ENCODE assay signal across 8 cellular contexts in the genomic region with DNA sequence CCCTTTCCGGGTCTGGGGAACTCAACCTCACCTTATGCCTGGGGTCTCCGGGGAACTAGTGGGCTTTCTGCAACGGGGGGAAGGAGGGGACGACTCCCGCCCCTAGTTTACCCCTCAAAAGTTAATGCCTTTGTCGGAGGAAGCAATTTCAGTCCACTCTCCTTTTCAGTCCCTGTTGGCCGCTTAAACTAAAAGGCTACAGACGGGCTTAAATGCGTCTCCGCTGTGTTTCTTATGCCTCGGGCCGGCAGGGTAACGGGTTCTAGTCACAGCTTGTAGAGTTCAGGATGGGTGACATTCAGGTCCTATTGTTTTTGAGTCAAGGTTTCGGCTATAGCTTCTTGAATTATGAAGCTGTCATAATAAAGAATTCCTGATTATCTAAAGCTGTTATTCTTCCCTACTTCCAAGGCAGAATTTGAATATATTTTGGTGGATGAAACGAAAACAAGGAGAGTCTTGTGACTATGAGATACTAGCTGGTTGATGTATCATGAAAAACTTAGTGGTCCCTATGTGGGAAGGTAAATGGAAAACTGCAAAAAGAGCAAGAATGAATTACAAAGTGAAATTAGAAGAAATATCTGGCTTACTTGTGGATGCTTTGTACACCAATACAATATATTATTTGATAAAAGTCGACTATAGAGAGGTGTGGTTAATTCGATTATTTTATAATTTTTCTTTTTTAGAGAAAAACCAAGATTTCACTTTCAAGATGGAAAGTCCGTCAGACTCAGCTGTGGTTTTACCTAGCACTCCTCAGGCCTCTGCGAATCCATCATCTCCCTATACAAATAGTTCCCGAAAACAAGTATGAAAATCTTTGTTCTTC. TPM values are rescaled to one million over a fixed set of nuclear protein-coding genes. Genes with fewer than 3 reads are reported as not detected.
DNase-seq lines count a peak whose midpoint lies in the region; ATAC-seq, FAIRE-seq and TF ChIP-seq lines count a peak whose summit lies in the region.

No MANE protein-coding gene starts in this region.

- ATAC-seq in Right ventricle myocardium inferior, result no peak

- peak overlapping the region; percentile 83 for H3K4me2 ChIP-seq in skeletal muscle satellite cell (ENCODE audit: low read length)

- peaks cover 5% of the 10 kb centered on the region for H3K27me3 Mint-ChIP-seq in activated T-helper 2 cell treated with anti-CD3 and anti-CD28 coated beads, Interferon-gamma antibody, Interleukin-2, Interleukin-4, amounts not matched to agents 10 μg/mL and 5 μg/mL and 100 μg/mL, durations not matched to agents 14 hours and 24 hours and 36 hours (ENCODE audit: low read depth)

- H3K4me3 ChIP-seq in right atrium auricular region, result peak overlapping the region; percentile 69 to 73
- H3K4me3 ChIP-seq in skeletal muscle satellite cell (ENCODE audit: low read length), result peak overlapping the region; percentile 81

- H3K9me3 Mint-ChIP-seq in activated T-helper 2 cell treated with anti-CD3 and anti-CD28 coated beads, Interferon-gamma antibody, Interleukin-2, Interleukin-4, amounts not matched to agents 10 μg/mL and 5 μg/mL and 100 μg/mL, durations not matched to agents 14 hours and 24 hours and 36 hours, result no peaks in the 10 kb centered on the region

- no peak for TF ChIP-seq CTCF in right atrium auricular region (IDR thresholded peaks at IDR 0.05)

- peak overlapping the region; percentile 99 for H3K27ac ChIP-seq in right atrium auricular region

- H3K4me1 ChIP-seq in right atrium auricular region (peaks cover 0 to 11% of the 10 kb centered on the region in 2 donors), skeletal muscle satellite cell (ENCODE audit: control insufficient read depth, insufficient read depth, low read length) (peaks cover 19% of the 10 kb centered on the region)

- H3K9me3 ChIP-seq in right atrium auricular region, result no peaks in the 10 kb centered on the region
- H3K9me3 ChIP-seq in skeletal muscle satellite cell (replicated peaks; ENCODE audit: low read length), result no peaks in the 10 kb centered on the region

- H3K27me3 ChIP-seq in right atrium auricular region, result no peaks in the 10 kb centered on the region
- no peaks in the 10 kb centered on the region for H3K27me3 ChIP-seq in skeletal muscle satellite cell (ENCODE audit: control insufficient read depth, insufficient read depth, low read length)

- peaks cover 33% of the 10 kb centered on the region for H3K4me1 Mint-ChIP-seq in activated T-helper 2 cell treated with anti-CD3 and anti-CD28 coated beads, Interferon-gamma antibody, Interleukin-2, Interleukin-4, amounts not matched to agents 10 μg/mL and 5 μg/mL and 100 μg/mL, durations not matched to agents 14 hours and 24 hours and 36 hours (ENCODE audit: low read depth)

- DNase-seq in Right ventricle myocardium inferior (ENCODE audit: missing footprints) (peak; percentile 63), cardiac septum (ENCODE audit: low spot score) (no peak), HTR-8/SVneo (ENCODE audit: insufficient read length, low spot score) (no peak), right atrium auricular region (ENCODE audit: low spot score) (no peak), NCI-H2029 treated with DMSO at 0.1 percent for 48 hours (lab: John Stamatoyannopoulos, UW) (no peak)
- no peak for DNase-seq in activated T-helper 2 cell treated with anti-CD3 and anti-CD28 coated beads, Interferon-gamma antibody, Interleukin-2, Interleukin-4, amounts not matched to agents 10 μg/mL and 5 μg/mL and 100 μg/mL, durations not matched to agents 14 hours and 24 hours and 36 hours (ENCODE audit: low spot score)
- no peak for DNase-seq in stimulated activated CD8-positive, alpha-beta memory T cell treated with anti-CD3 and anti-CD28 coated beads, Interleukin-4, amount 100 ng/mL, for 48 hours

- H3K36me3 ChIP-seq in right atrium auricular region (no peaks in the 10 kb centered on the region), skeletal muscle satellite cell (ENCODE audit: insufficient read depth, low read length) (no peaks in the 10 kb centered on the region)

- FAIRE-seq in HTR-8/SVneo (lab: Jason Lieb, UNC), result peak; percentile 20

- H3K27ac Mint-ChIP-seq in activated T-helper 2 cell treated with anti-CD3 and anti-CD28 coated beads, Interferon-gamma antibody, Interleukin-2, Interleukin-4, amounts not matched to agents 10 μg/mL and 5 μg/mL and 100 μg/mL, durations not matched to agents 14 hours and 24 hours and 36 hours, result peak overlapping the region; percentile 99

- intact Hi-C loops in Right ventricle myocardium inferior (cut with DNase I), result loop anchor here (5.0 to 10.0 kb wide), 6 partner anchors 45 to 205 kb away; a partner anchor contains a TSS
- intact Hi-C loops in cardiac septum (cut with DNase I), result loop anchor here (5.0 to 10.0 kb wide), 4 partner anchors 90 to 232 kb away; a partner anchor contains a TSS
- intact Hi-C loops in activated T-helper 2 cell treated with anti-CD3 and anti-CD28 coated beads, Interferon-gamma antibody, Interleukin-2, Interleukin-4, amounts not matched to agents 10 μg/mL and 5 μg/mL and 100 μg/mL, durations not matched to agents 14 hours and 24 hours and 36 hours (cut with micrococcal nuclease), result loop anchor here (1.0 to 5.0 kb wide), 5 partner anchors 95 to 365 kb away; a partner anchor contains a TSS

- peaks cover 28% of the 10 kb centered on the region for H3K36me3 Mint-ChIP-seq in activated T-helper 2 cell treated with anti-CD3 and anti-CD28 coated beads, Interferon-gamma antibody, Interleukin-2, Interleukin-4, amounts not matched to agents 10 μg/mL and 5 μg/mL and 100 μg/mL, durations not matched to agents 14 hours and 24 hours and 36 hours (ENCODE audit: low read depth)

- H3K9ac ChIP-seq in skeletal muscle satellite cell (ENCODE audit: low read depth, low read length), result peak overlapping the region; percentile 85

- peak overlapping the region; percentile 90 for H3K4me3 Mint-ChIP-seq in activated T-helper 2 cell treated with anti-CD3 and anti-CD28 coated beads, Interferon-gamma antibody, Interleukin-2, Interleukin-4, amounts not matched to agents 10 μg/mL and 5 μg/mL and 100 μg/mL, durations not matched to agents 14 hours and 24 hours and 36 hours (ENCODE audit: low read depth)

RNA-seq across cellular contexts. Expression of a gene that starts 0.5 kb away (rescaled TPM):
- 5.7 TPM for total RNA-seq in Right ventricle myocardium inferior
- 7.2 TPM for total RNA-seq in cardiac septum
- 11.7 and 12.0 TPM in 2 replicates for total RNA-seq in activated T-helper 2 cell treated with anti-CD3 and anti-CD28 coated beads, Interferon-gamma antibody, Interleukin-2, Interleukin-4, amounts not matched to agents 10 μg/mL and 5 μg/mL and 100 μg/mL, durations not matched to agents 14 hours and 24 hours and 36 hours
- total RNA-seq in right atrium auricular region, result 1 to 10 TPM; 5.3 to 6.0 TPM
- 10.7 and 13.2 TPM in 2 replicates for total RNA-seq in skeletal muscle satellite cell (2012; rRNA removed)

RNA-seq across cellular contexts. Expression of a gene that starts 36.8 kb away (rescaled TPM):
- total RNA-seq in Right ventricle myocardium inferior, result 0.43 TPM
- 0.22 TPM for total RNA-seq in cardiac septum
- not detected in 2 replicates for total RNA-seq in activated T-helper 2 cell treated with anti-CD3 and anti-CD28 coated beads, Interferon-gamma antibody, Interleukin-2, Interleukin-4, amounts not matched to agents 10 μg/mL and 5 μg/mL and 100 μg/mL, durations not matched to agents 14 hours and 24 hours and 36 hours
- 1 to 10 TPM in 1 of 2 donors, under 1 TPM in 1; 0.26 to 6.2 TPM for total RNA-seq in right atrium auricular region
- total RNA-seq in skeletal muscle satellite cell (2012; rRNA removed), result under 0.01 TPM in 2 replicates
